Comparison of ENCODE assay signal across 8 cellular contexts in the genomic region with DNA sequence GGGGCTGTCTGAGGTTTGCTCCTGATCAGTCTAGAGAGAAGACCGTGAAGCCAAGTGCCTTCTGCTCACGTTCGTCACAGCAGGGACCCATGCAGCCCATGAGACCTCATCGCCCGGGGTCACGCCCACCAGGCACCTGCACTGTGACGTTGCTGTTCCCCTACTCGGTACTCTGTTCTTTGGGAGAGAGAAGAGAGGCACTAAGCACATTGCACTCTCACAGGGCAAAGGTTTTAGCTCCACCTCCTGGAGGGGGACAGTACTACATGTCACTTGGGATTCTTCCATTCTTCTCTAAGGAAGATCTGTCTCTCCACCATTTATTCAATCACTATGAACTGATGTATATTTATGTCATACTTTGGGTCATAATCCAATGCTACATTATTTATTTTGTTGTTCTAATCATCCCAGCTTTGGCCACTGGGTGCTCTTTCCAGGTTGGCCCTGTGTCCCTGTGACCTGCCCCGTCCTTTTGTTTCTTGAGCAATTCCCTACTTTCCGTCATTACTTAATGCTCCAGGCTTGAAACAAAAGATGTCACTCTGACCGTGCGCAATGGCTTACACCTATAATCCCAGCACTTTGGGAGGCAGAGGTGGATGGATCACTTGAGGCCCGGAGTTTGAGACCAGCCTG. TPM values are rescaled to one million over a fixed set of nuclear protein-coding genes. Genes with fewer than 3 reads are reported as not detected.
DNase-seq lines count a peak whose midpoint lies in the region; ATAC-seq and TF ChIP-seq lines count a peak whose summit lies in the region.

No MANE protein-coding gene starts in this region.

- CTCF ChIA-PET in WTC11 (lab: Charles Lee): interaction anchor here (1.0 to 1.6 kb wide), 6 partner anchors 11 to 356 kb away, joined by 3 to 7 read pairs (median 4); no protein-coding TSS in a partner anchor

- no peak overlapping the region for H3K23ac ChIP-seq in mesendoderm (ENCODE audit: low read length)

- H2BK120ac ChIP-seq in mesendoderm (ENCODE audit: low read depth, low read length): no peak overlapping the region

- no peaks in the 10 kb centered on the region for H3K27me3 ChIP-seq in mesendoderm (ENCODE audit: insufficient read depth, low read length, poor library complexity)

- H2BK5ac ChIP-seq in mesendoderm (ENCODE audit: low read length): no peak overlapping the region

- H3K18ac ChIP-seq in mesendoderm (ENCODE audit: low read length): no peak overlapping the region

- TF ChIP-seq CTCF in WTC11 (IDR thresholded peaks at IDR 0.05): peak; percentile 77

- H3K79me2 ChIP-seq in mesendoderm (ENCODE audit: control insufficient read depth, insufficient read depth, low read length): no peaks in the 10 kb centered on the region

- H3K4me2 ChIP-seq in mesendoderm (ENCODE audit: low read length): no peak overlapping the region

- H2BK15ac ChIP-seq in mesendoderm (replicated peaks; ENCODE audit: low read depth): no peak overlapping the region

- ATAC-seq in WTC11: peak; percentile 95
- peak; percentile 90 for ATAC-seq in stimulated activated naive CD8-positive, alpha-beta T cell treated with anti-CD3 and anti-CD28 coated beads, Interleukin-15, Interleukin-2, amounts not matched to agents 100 U/mL and 50 U/mL, for 24 hours

- H3K27me3 Mint-ChIP-seq in WTC11 (ENCODE audit: low read depth): peaks cover 3% of the 10 kb centered on the region

- no peak overlapping the region for H3K4ac ChIP-seq in mesendoderm (ENCODE audit: low read depth, low read length)

- no peak overlapping the region for H3K4me3 ChIP-seq in mesendoderm (ENCODE audit: low read length)

- H4K5ac ChIP-seq in mesendoderm (ENCODE audit: low read length): no peak overlapping the region

- H3K9ac ChIP-seq in mesendoderm (ENCODE audit: low read length): no peak overlapping the region

- no peaks in the 10 kb centered on the region for H3K79me1 ChIP-seq in mesendoderm (ENCODE audit: low read length)

- no peaks in the 10 kb centered on the region for H3K4me1 Mint-ChIP-seq in WTC11

- POLR2A ChIA-PET in WTC11 (lab: Charles Lee): no interaction called here

- no peaks in the 10 kb centered on the region for H3K36me3 ChIP-seq in mesendoderm (ENCODE audit: control insufficient read depth, insufficient read depth, low read length)

- peaks cover 6% of the 10 kb centered on the region; the same call in 1 of the 2 replicates for H3K36me3 Mint-ChIP-seq in WTC11

- DNase-seq in NCI-H510A treated with DMSO at 0.1 percent for 48 hours (lab: John Stamatoyannopoulos, UW) (peak; percentile 27), NCI-H510A (lab: John Stamatoyannopoulos, UW) (no peak), NCI-H2081 treated with DMSO at 0.1 percent for 48 hours (lab: John Stamatoyannopoulos, UW) (peak; percentile 2), WTC11 (ENCODE audit: low spot score) (peak; percentile 77), mesendoderm (peak; percentile 60), anterior cingulate cortex (lab: John Stamatoyannopoulos, UW) (no peak)
- DNase-seq in central memory CD4-positive, alpha-beta T cell: peak; percentile 51
- peak; percentile 68 for DNase-seq in stimulated activated naive CD8-positive, alpha-beta T cell treated with anti-CD3 and anti-CD28 coated beads, Interleukin-15, Interleukin-2, amounts not matched to agents 100 U/mL and 50 U/mL, for 24 hours

- H3K4me3 Mint-ChIP-seq in WTC11: no peak overlapping the region

- peaks cover 14% of the 10 kb centered on the region for H3K9me3 Mint-ChIP-seq in WTC11

- no CpG with 5 or more reads among the region's 13 CpGs for WGBS in mesendoderm (ENCODE audit: extremely low coverage, insufficient coverage, low lambda C conversion rate)

- H3K27ac Mint-ChIP-seq in WTC11: no peak overlapping the region

- H4K8ac ChIP-seq in mesendoderm (ENCODE audit: low read depth, low read length): no peak overlapping the region

- H3K56ac ChIP-seq in mesendoderm (ENCODE audit: low read length): no peak overlapping the region

- no peak overlapping the region for H2AK5ac ChIP-seq in mesendoderm (ENCODE audit: low read length)

- H3K27ac ChIP-seq in mesendoderm (ENCODE audit: low read depth, low read length): no peak overlapping the region

- no peaks in the 10 kb centered on the region for H3K4me1 ChIP-seq in mesendoderm (ENCODE audit: control insufficient read depth, low read depth, low read length)

TF ChIP-seq in WTC11, 78 proteins besides CTCF, POLR2A, EP300 and RAD21:
- TF ChIP-seq, protein P1, sequence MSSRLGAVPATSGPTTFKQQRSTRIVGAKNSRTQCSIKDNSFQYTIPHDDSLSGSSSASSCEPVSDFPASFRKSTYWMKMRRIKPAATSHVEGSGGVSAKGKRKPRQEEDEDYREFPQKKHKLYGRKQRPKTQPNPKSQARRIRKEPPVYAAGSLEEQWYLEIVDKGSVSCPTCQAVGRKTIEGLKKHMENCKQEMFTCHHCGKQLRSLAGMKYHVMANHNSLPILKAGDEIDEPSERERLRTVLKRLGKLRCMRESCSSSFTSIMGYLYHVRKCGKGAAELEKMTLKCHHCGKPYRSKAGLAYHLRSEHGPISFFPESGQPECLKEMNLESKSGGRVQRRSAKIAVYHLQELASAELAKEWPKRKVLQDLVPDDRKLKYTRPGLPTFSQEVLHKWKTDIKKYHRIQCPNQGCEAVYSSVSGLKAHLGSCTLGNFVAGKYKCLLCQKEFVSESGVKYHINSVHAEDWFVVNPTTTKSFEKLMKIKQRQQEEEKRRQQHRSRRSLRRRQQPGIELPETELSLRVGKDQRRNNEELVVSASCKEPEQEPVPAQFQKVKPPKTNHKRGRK (CRISPR knock-in tag; IDR thresholded peaks at IDR 0.05; ENCODE audit: borderline replicate concordance): no peak
- TF ChIP-seq ETV6 (CRISPR knock-in tag; IDR thresholded peaks at IDR 0.05) (no peak), SP1 (CRISPR knock-in tag; conservative IDR thresholded peaks at IDR 0.05) (no peak)
- TF ChIP-seq, protein P2, sequence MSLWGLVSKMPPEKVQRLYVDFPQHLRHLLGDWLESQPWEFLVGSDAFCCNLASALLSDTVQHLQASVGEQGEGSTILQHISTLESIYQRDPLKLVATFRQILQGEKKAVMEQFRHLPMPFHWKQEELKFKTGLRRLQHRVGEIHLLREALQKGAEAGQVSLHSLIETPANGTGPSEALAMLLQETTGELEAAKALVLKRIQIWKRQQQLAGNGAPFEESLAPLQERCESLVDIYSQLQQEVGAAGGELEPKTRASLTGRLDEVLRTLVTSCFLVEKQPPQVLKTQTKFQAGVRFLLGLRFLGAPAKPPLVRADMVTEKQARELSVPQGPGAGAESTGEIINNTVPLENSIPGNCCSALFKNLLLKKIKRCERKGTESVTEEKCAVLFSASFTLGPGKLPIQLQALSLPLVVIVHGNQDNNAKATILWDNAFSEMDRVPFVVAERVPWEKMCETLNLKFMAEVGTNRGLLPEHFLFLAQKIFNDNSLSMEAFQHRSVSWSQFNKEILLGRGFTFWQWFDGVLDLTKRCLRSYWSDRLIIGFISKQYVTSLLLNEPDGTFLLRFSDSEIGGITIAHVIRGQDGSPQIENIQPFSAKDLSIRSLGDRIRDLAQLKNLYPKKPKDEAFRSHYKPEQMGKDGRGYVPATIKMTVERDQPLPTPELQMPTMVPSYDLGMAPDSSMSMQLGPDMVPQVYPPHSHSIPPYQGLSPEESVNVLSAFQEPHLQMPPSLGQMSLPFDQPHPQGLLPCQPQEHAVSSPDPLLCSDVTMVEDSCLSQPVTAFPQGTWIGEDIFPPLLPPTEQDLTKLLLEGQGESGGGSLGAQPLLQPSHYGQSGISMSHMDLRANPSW (CRISPR knock-in tag; conservative IDR thresholded peaks at IDR 0.05; ENCODE audit: low read depth): no peak

RNA-seq across cellular contexts. Expression of a gene that starts 31.4 kb away (rescaled TPM):
- 100 to 108 TPM (median 105 TPM) in 3 replicates for total RNA-seq in WTC11 (2021)
- 29.9 TPM for polyA plus RNA-seq in mesendoderm (2013, experiment 1 of 2)
- polyA plus RNA-seq in mesendoderm (2013, experiment 2 of 2): 30.0 TPM

RNA-seq across cellular contexts. Expression of a gene that starts 36.6 kb away (rescaled TPM):
- 54.2 to 62.5 TPM (median 56.5 TPM) in 3 replicates for total RNA-seq in WTC11 (2021)
- 50.8 TPM for polyA plus RNA-seq in mesendoderm (2013, experiment 1 of 2)
- polyA plus RNA-seq in mesendoderm (2013, experiment 2 of 2): 52.5 TPM

Comparison
In these comparisons a context has a peak if more than half of its experiments do, and no peak if none do; other contexts are left out.
1. DNase-seq: peak in NCI-H510A treated with DMSO at 0.1 percent for 48 hours (single experiment), NCI-H2081 treated with DMSO at 0.1 percent for 48 hours (single experiment), WTC11 (single experiment), central memory CD4-positive, alpha-beta T cell (single experiment), mesendoderm (single experiment) and stimulated activated naive CD8-positive, alpha-beta T cell treated with anti-CD3 and anti-CD28 coated beads, Interleukin-15, Interleukin-2, amounts not matched to agents 100 U/mL and 50 U/mL, for 24 hours (single experiment); none in NCI-H510A (single experiment) and anterior cingulate cortex (0 of 58).